Comparison of ENCODE assay signal across 8 cellular contexts in the genomic region with DNA sequence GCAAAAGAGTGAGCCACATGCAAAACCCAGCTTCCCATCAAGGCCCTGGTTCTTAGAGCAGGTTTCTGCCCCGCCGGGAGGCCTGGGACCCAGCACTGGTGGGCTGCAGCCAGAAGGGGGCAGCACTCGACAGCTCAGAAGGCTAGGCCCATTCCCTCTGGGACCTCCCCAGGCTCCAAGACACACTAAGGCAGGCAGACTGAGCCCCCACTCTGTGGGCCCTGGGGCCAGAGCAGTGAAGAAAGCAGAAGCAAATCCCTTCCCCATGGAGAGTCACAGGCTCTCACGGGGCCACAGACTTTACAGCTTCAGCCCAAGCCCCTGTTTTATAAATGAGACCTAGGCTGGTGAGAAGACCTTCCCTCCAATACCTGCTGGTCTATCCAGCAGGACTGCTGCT.
DNase-seq lines count a peak whose midpoint lies in the region; ATAC-seq and TF ChIP-seq lines count a peak whose summit lies in the region.

No MANE protein-coding gene starts in this region.

- H3K36me3 ChIP-seq in colonic mucosa, result no peaks in the 10 kb centered on the region

- H3K4me3 ChIP-seq in colonic mucosa (no peak overlapping the region), lower leg skin (ENCODE audit: low read depth, poor library complexity, severe bottlenecking) (no peak overlapping the region)

- no peak overlapping the region for H3K9ac ChIP-seq in colonic mucosa (ENCODE audit: low read depth in 2 of 2, low read length in 2 of 2)

- H3K27me3 ChIP-seq in colonic mucosa, result no peaks in the 10 kb centered on the region

- ATAC-seq in GM18868 (IDR thresholded peaks at IDR 0.05; ENCODE audit: unreplicated experiment), result peak; percentile 96
- peak; percentile 88 for ATAC-seq in HG03064 (IDR thresholded peaks at IDR 0.05; ENCODE audit: low read depth, unreplicated experiment)

- 41 to 60% methylated on average over 4 of the region's 4 CpGs for WGBS in lower leg skin, 2 donors

- H3K4me1 ChIP-seq in colonic mucosa, result no peaks in the 10 kb centered on the region

- H3K27ac ChIP-seq in colonic mucosa, result no peak overlapping the region

- DNase-seq in AML-193 (lab: John Stamatoyannopoulos, UW) (peak; percentile 22 to 45), NCI-H2227 (lab: John Stamatoyannopoulos, UW; ENCODE audit: unreplicated experiment) (peak; percentile 58), colonic mucosa (peak; percentile 78), lower leg skin (ENCODE audit: low spot score in 2 of 2) (peak; percentile 35 to 88)
- peak; percentile 71 for DNase-seq in activated CD4-positive, CD25-positive, alpha-beta regulatory T cell treated with anti-CD3 and anti-CD28 coated beads, Interleukin-2, amount 50 U/mL, for 72 hours
- peak; percentile 20 for DNase-seq in stimulated activated CD8-positive, alpha-beta memory T cell treated with anti-CD3 and anti-CD28 coated beads, Interleukin-12 subunit alpha, Interleukin-12 subunit beta, amount 100 ng/mL, for 1 hour (ENCODE audit: low read depth)

- intact Hi-C loops in colonic mucosa (cut with DNase I), result loop anchor here (2.0 to 5.0 kb wide), 4 partner anchors 110 to 285 kb away; partner anchors contain the start of gene ABCC4
- intact Hi-C loops in lower leg skin (cut with DNase I; ENCODE audit: low total_unique reads), result loop anchor here (5.0 kb wide), 1 partner anchor 190 kb away; no protein-coding TSS in a partner anchor

- peak; percentile 90 for TF ChIP-seq CTCF in colonic mucosa (IDR thresholded peaks at IDR 0.05)
- TF ChIP-seq CTCF in lower leg skin (IDR thresholded peaks at IDR 0.05), result no peak

- TF ChIP-seq POLR2A in lower leg skin (IDR thresholded peaks at IDR 0.05), result no peak

- H3K9me3 ChIP-seq in colonic mucosa, result no peaks in the 10 kb centered on the region

Comparison
In these comparisons a context has a peak if more than half of its experiments do, and no peak if none do; other contexts are left out.
1. DNase-seq: peak in every context shown above with its lines; median percentile 78 in colonic mucosa; 71 in activated CD4-positive, CD25-positive, alpha-beta regulatory T cell treated with anti-CD3 and anti-CD28 coated beads, Interleukin-2, amount 50 U/mL, for 72 hours; 62 in lower leg skin; 58 in NCI-H2227; 34 in AML-193; 20 in stimulated activated CD8-positive, alpha-beta memory T cell treated with anti-CD3 and anti-CD28 coated beads, Interleukin-12 subunit alpha, Interleukin-12 subunit beta, amount 100 ng/mL, for 1 hour.